33 cellular contexts compared by ENCODE assay signal in genomic region chr16:8819635-8820034, GRCh38.
"Had no signal": no experiment of that assay in that cellular context is flagged by ENCODE, and none has a peak within 500 bp of the region (broad histone marks: within the 10 kb centered on the region; RNA-seq: fewer than 3 reads in every experiment).

No MANE protein-coding gene starts in this region.

- H3K36me3 ChIP-seq: breast epithelium had no signal

- DNase-seq: activated CD4-positive, alpha-beta memory T cell treated with anti-CD3 and anti-CD28 coated beads, Interleukin-2, amount 10 ng/mL, durations not matched to agents 7 days and 5 days; activated CD4-positive, alpha-beta T cell treated with anti-CD3 and anti-CD28 coated beads for 1 hour; activated CD4-positive, alpha-beta T cell treated with anti-CD3 and anti-CD28 coated beads for 48 hours; activated CD4-positive, CD25-positive, alpha-beta regulatory T cell; activated CD8-positive, alpha-beta memory T cell treated with anti-CD3 and anti-CD28 coated beads for 24 hours; activated CD8-positive, alpha-beta memory T cell treated with anti-CD3 and anti-CD28 coated beads, Interleukin-2, amount 10 ng/mL, durations not matched to agents 7 days and 5 days; activated CD8-positive, alpha-beta memory T cell treated with anti-CD3 and anti-CD28 coated beads, Interleukin-2, amount 50 U/mL, for 48 hours; activated effector memory CD4-positive, alpha-beta T cell treated with anti-CD3 and anti-CD28 coated beads, Interleukin-2, amount 50 U/mL, for 16 hours; activated naive CD4-positive, alpha-beta T cell; activated naive CD4-positive, alpha-beta T cell treated with anti-CD3 and anti-CD28 coated beads, Interleukin-2, amount 50 U/mL, for 16 hours; activated naive CD8-positive, alpha-beta T cell treated with anti-CD3 and anti-CD28 coated beads for 36 hours; activated T-cell treated with anti-CD3 and anti-CD28 coated beads, Interleukin-2, amount 50 U/mL, for 72 hours; body of pancreas; cerebellar nuclear complex; NCI-H1048; NCI-H1105 treated with DMSO at 0.1 percent for 48 hours; NCI-H1436; NCI-H1694; NCI-H1930; NCI-H345; NCI-H524 treated with DMSO at 0.1 percent for 48 hours; PC-3; Peyer's patch; RPMI8226; SHP77 treated with DMSO at 0.1 percent for 48 hours; T-cell; T-helper 17 cell had no signal

- H3K9me3 Mint-ChIP-seq: activated CD4-positive, alpha-beta memory T cell treated with anti-CD3 and anti-CD28 coated beads, Interleukin-2, amount 10 ng/mL, durations not matched to agents 7 days and 5 days; activated naive CD8-positive, alpha-beta T cell treated with anti-CD3 and anti-CD28 coated beads for 36 hours; activated T-cell treated with anti-CD3 and anti-CD28 coated beads, Interleukin-2, amount 50 U/mL, for 72 hours; activated T-helper 17 cell treated with anti-CD3 and anti-CD28 coated beads, Interleukin-2, amount 50 U/mL, for 72 hours; T-cell had no signal

- ATAC-seq: activated CD8-positive, alpha-beta memory T cell treated with anti-CD3 and anti-CD28 coated beads, Interleukin-2, amount 10 ng/mL, durations not matched to agents 7 days and 5 days; activated T-cell treated with anti-CD3 and anti-CD28 coated beads, Interleukin-2, amount 50 U/mL, for 72 hours; activated T-helper 17 cell treated with anti-CD3 and anti-CD28 coated beads, Interleukin-2, amount 50 U/mL, for 72 hours; body of pancreas; PC-3; SK-N-SH treated with all-trans-retinoic acid at 6 μM for 48 hours; T-cell; T-helper 17 cell had no signal

- H3K27ac Mint-ChIP-seq: activated naive CD8-positive, alpha-beta T cell treated with anti-CD3 and anti-CD28 coated beads for 36 hours; activated T-helper 17 cell treated with anti-CD3 and anti-CD28 coated beads, Interleukin-2, amount 50 U/mL, for 72 hours; T-cell; T-helper 17 cell had no signal

- H3K27me3 Mint-ChIP-seq: activated CD4-positive, alpha-beta memory T cell treated with anti-CD3 and anti-CD28 coated beads, Interleukin-2, amount 10 ng/mL, durations not matched to agents 7 days and 5 days; activated CD8-positive, alpha-beta memory T cell treated with anti-CD3 and anti-CD28 coated beads, Interleukin-2, amount 10 ng/mL, durations not matched to agents 7 days and 5 days; activated naive CD8-positive, alpha-beta T cell treated with anti-CD3 and anti-CD28 coated beads for 36 hours; activated T-helper 17 cell treated with anti-CD3 and anti-CD28 coated beads, Interleukin-2, amount 50 U/mL, for 72 hours; T-cell; T-helper 17 cell had no signal

- H3K4me3 Mint-ChIP-seq: activated CD4-positive, alpha-beta memory T cell treated with anti-CD3 and anti-CD28 coated beads, Interleukin-2, amount 10 ng/mL, durations not matched to agents 7 days and 5 days; activated CD8-positive, alpha-beta memory T cell treated with anti-CD3 and anti-CD28 coated beads, Interleukin-2, amount 10 ng/mL, durations not matched to agents 7 days and 5 days; activated naive CD8-positive, alpha-beta T cell treated with anti-CD3 and anti-CD28 coated beads for 36 hours; activated T-cell treated with anti-CD3 and anti-CD28 coated beads, Interleukin-2, amount 50 U/mL, for 72 hours; activated T-helper 17 cell treated with anti-CD3 and anti-CD28 coated beads, Interleukin-2, amount 50 U/mL, for 72 hours; T-cell; T-helper 17 cell had no signal

- H3K4me1 ChIP-seq: breast epithelium, Peyer's patch, SJSA1 had no signal

- H3K27me3 ChIP-seq: adrenal gland, body of pancreas, breast epithelium, Peyer's patch, SJSA1 had no signal

- H3K9me3 ChIP-seq: adrenal gland, body of pancreas, breast epithelium, Peyer's patch, SJSA1 had no signal

- H3K4me3 ChIP-seq: adrenal gland, body of pancreas, breast epithelium, Peyer's patch, SJSA1 had no signal

- H3K27ac ChIP-seq: body of pancreas, breast epithelium, Peyer's patch, SJSA1, WERI-Rb-1 had no signal
